Comparison of ENCODE assay signal across 8 cellular contexts in the genomic region with DNA sequence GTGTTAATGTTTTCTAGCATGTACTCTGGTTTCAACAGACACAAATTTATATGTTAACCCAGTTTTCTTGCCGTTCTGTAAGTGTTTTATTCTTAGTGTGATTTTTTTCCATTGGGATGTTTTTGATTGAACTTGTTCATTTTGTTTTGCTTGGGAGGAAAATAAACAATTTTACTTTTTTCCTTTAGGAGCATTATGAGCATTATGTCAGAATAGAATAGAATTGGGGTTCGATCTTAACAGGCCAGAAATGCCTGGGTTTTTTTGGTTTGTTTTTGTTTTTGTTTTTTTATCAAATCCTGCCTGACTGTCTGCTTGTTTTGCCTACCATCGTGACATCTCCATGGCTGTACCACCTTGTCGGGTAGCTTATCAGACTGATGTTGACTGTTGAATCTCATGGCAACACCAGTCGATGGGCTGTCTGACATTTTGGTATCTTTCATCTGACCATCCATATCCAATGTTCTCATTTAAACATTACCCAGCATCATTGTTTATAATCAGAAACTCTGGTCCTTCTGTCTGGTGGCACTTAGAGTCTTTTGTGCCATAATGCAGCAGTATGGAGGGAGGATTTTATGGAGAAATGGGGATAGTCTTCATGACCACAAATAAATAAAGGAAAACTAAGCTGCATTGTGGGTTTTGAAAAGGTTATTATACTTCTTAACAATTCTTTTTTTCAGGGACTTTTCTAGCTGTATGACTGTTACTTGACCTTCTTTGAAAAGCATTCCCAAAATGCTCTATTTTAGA. TPM values are rescaled to one million over a fixed set of nuclear protein-coding genes. Genes with fewer than 3 reads are reported as not detected.
DNase-seq lines count a peak whose midpoint lies in the region; ATAC-seq and TF ChIP-seq lines count a peak whose summit lies in the region.

No MANE protein-coding gene starts in this region.

- peak overlapping the region; percentile 91 for H3K4me3 ChIP-seq in GM12865 (ENCODE audit: low read depth, low read length)
- H3K4me3 ChIP-seq in endocrine pancreas (ENCODE audit: control insufficient read depth, insufficient read depth, low read length), result peak overlapping the region; percentile 98

- DNase-seq in GM12865 (ENCODE audit: low read depth) (peak; percentile 65), osteocyte (ENCODE audit: extremely low spot score, unreplicated experiment) (peak; percentile 23), D341Med (ENCODE audit: low spot score) (no peak)

- H3K36me3 Mint-ChIP-seq in osteocyte (ENCODE audit: unreplicated experiment), result peaks cover 46% of the 10 kb centered on the region

- H3K4me3 Mint-ChIP-seq in osteocyte (ENCODE audit: unreplicated experiment), result peak overlapping the region; percentile 99

- no peaks in the 10 kb centered on the region for H3K9me3 ChIP-seq in endocrine pancreas (ENCODE audit: control insufficient read depth, low read length)

- peak overlapping the region; percentile 100 for H3K27ac Mint-ChIP-seq in osteocyte (ENCODE audit: unreplicated experiment)

- peaks cover 7% of the 10 kb centered on the region for H3K4me1 ChIP-seq in endocrine pancreas (ENCODE audit: control insufficient read depth, insufficient read depth, low read length)

- no peak for TF ChIP-seq CTCF in GM12865 (IDR thresholded peaks at IDR 0.05; ENCODE audit: insufficient read depth, low read depth, low read length, missing control alignments)
- TF ChIP-seq CTCF in osteocyte (IDR thresholded peaks at IDR 0.05), result no peak

- peaks cover 6% of the 10 kb centered on the region for H3K36me3 ChIP-seq in endocrine pancreas (ENCODE audit: control insufficient read depth, insufficient read depth, low read length)

- no peaks in the 10 kb centered on the region for H3K27me3 ChIP-seq in endocrine pancreas (ENCODE audit: control insufficient read depth, insufficient read depth, low read length)

- no peaks in the 10 kb centered on the region for H3K27me3 Mint-ChIP-seq in osteocyte (ENCODE audit: unreplicated experiment)

- ATAC-seq in HG03469 (IDR thresholded peaks at IDR 0.05; ENCODE audit: unreplicated experiment) (no peak), HG02571 (IDR thresholded peaks at IDR 0.05; ENCODE audit: unreplicated experiment) (no peak), GM21423 (IDR thresholded peaks at IDR 0.05; ENCODE audit: unreplicated experiment) (no peak)

- H3K9ac ChIP-seq in endocrine pancreas (ENCODE audit: control insufficient read depth, insufficient read depth, low read length), result no peak overlapping the region

- peaks cover 57% of the 10 kb centered on the region for H3K4me1 Mint-ChIP-seq in osteocyte (ENCODE audit: unreplicated experiment)

- no peaks in the 10 kb centered on the region for H3K9me3 Mint-ChIP-seq in osteocyte (ENCODE audit: unreplicated experiment)

TF ChIP-seq in PFSK-1, 5 proteins besides CTCF, POLR2A, EP300 and RAD21:
- peak; percentile 29 for TF ChIP-seq POLR2AphosphoS5 (IDR thresholded peaks at IDR 0.05; ENCODE audit: low read depth, low read length)
- no peak for TF ChIP-seq TAF1 (IDR thresholded peaks at IDR 0.05; ENCODE audit: borderline replicate concordance, insufficient read depth, low read length)
- TF ChIP-seq FOXP2 (optimal IDR thresholded peaks at IDR 0.05; ENCODE audit: borderline replicate concordance, extremely low read depth, extremely low read length, insufficient read depth), result no peak
- TF ChIP-seq SIN3A (IDR thresholded peaks at IDR 0.05; ENCODE audit: borderline replicate concordance, insufficient read depth, low read length), result no peak; the same call in 1 of the 2 replicates
- TF ChIP-seq, protein P1, sequence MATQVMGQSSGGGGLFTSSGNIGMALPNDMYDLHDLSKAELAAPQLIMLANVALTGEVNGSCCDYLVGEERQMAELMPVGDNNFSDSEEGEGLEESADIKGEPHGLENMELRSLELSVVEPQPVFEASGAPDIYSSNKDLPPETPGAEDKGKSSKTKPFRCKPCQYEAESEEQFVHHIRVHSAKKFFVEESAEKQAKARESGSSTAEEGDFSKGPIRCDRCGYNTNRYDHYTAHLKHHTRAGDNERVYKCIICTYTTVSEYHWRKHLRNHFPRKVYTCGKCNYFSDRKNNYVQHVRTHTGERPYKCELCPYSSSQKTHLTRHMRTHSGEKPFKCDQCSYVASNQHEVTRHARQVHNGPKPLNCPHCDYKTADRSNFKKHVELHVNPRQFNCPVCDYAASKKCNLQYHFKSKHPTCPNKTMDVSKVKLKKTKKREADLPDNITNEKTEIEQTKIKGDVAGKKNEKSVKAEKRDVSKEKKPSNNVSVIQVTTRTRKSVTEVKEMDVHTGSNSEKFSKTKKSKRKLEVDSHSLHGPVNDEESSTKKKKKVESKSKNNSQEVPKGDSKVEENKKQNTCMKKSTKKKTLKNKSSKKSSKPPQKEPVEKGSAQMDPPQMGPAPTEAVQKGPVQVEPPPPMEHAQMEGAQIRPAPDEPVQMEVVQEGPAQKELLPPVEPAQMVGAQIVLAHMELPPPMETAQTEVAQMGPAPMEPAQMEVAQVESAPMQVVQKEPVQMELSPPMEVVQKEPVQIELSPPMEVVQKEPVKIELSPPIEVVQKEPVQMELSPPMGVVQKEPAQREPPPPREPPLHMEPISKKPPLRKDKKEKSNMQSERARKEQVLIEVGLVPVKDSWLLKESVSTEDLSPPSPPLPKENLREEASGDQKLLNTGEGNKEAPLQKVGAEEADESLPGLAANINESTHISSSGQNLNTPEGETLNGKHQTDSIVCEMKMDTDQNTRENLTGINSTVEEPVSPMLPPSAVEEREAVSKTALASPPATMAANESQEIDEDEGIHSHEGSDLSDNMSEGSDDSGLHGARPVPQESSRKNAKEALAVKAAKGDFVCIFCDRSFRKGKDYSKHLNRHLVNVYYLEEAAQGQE (IDR thresholded peaks at IDR 0.05; ENCODE audit: insufficient read depth in 1 of 2, low read depth in 2 of 2, low read length in 2 of 2), result no peak

RNA-seq across cellular contexts. Expression of a gene that starts 51.7 kb away (rescaled TPM):
- 5.3 TPM for polyA plus RNA-seq in PFSK-1 (2012; ENCODE audit: insufficient read length, low read depth)
- 6.9 and 7.9 TPM in 2 replicates for total RNA-seq in osteocyte

RNA-seq across cellular contexts. Expression of a gene that starts 51.8 kb away (rescaled TPM):
- polyA plus RNA-seq in PFSK-1 (2012; ENCODE audit: insufficient read length, low read depth), result 29.6 TPM
- total RNA-seq in osteocyte, result 38.6 and 40.1 TPM in 2 replicates
